9 cellular contexts compared by ENCODE assay signal in genomic region chr22:41939981-41940852, GRCh38. TPM values are rescaled to one million over a fixed set of nuclear protein-coding genes. Genes with fewer than 3 reads are reported as not detected.
A peak's percentile ranks its signal among the peaks of the same experiment; 100 is the strongest.
DNase-seq lines count a peak whose midpoint lies in the region; ATAC-seq and TF ChIP-seq lines count a peak whose summit lies in the region.
"Had no signal": no experiment of that assay in that cellular context is flagged by ENCODE, and none has a peak within 500 bp of the region (broad histone marks: within the 10 kb centered on the region; RNA-seq: fewer than 3 reads in every experiment).

No MANE protein-coding gene starts in this region.

- DNase-seq in CD4-positive, CD25-positive, alpha-beta regulatory T cell, result peak; percentile 96 to 98 (median 98)
- DNase-seq in activated CD4-positive, CD25-positive, alpha-beta regulatory T cell treated with anti-CD3 and anti-CD28 coated beads, Interleukin-2, amount 50 U/mL, for 72 hours, result peak; percentile 82
- peak; percentile 95 for DNase-seq in colonic mucosa
- peak in 1 of 2 donors; percentile 41 for DNase-seq in gastrocnemius medialis
- DNase-seq in SK-N-DZ (ENCODE audit: low spot score), result no peak
- DNase-seq in cerebellum (ENCODE audit: low spot score), result no peak

- H3K4me3 ChIP-seq in CD4-positive, CD25-positive, alpha-beta regulatory T cell (ENCODE audit: low read depth, low read length), result peak overlapping the region; percentile 78
- H3K4me3 ChIP-seq in colonic mucosa (no peak overlapping the region), gastrocnemius medialis (no peak overlapping the region)

- peak overlapping the region; percentile 100 for H3K27ac Mint-ChIP-seq in CD4-positive, CD25-positive, alpha-beta regulatory T cell

- no peak for TF ChIP-seq POLR2A in gastrocnemius medialis (IDR thresholded peaks at IDR 0.05)

- peaks cover 3% of the 10 kb centered on the region for H3K36me3 Mint-ChIP-seq in CD4-positive, CD25-positive, alpha-beta regulatory T cell

- in situ Hi-C loops in gastrocnemius medialis (cut with MboI; ENCODE audit: low sequenced_read_pairs in 4 of 4), result loop anchor here (5.0 to 10.0 kb wide), 5 partner anchors 108 to 245 kb away; partner anchors contain the start of genes MEI1 (in 4 of the 4) and SREBF2 (in 1 of the 4)

- H3K27me3 ChIP-seq in CD4-positive, CD25-positive, alpha-beta regulatory T cell (ENCODE audit: control insufficient read depth, insufficient read depth, low read length), result no peaks in the 10 kb centered on the region
- no peaks in the 10 kb centered on the region for H3K27me3 ChIP-seq in colonic mucosa
- no peaks in the 10 kb centered on the region for H3K27me3 ChIP-seq in gastrocnemius medialis

- H3K4me1 Mint-ChIP-seq in CD4-positive, CD25-positive, alpha-beta regulatory T cell, result peaks cover 9 to 69% (median 45%) of the 10 kb centered on the region in 4 donors

- H3K4me3 Mint-ChIP-seq in CD4-positive, CD25-positive, alpha-beta regulatory T cell, result peak overlapping the region; percentile 90 to 99 (median 95)

- no peaks in the 10 kb centered on the region for H3K9me3 ChIP-seq in CD4-positive, CD25-positive, alpha-beta regulatory T cell (ENCODE audit: control insufficient read depth in 2 of 2, low read length in 2 of 2)
- H3K9me3 ChIP-seq in colonic mucosa (no peaks in the 10 kb centered on the region), gastrocnemius medialis (no peaks in the 10 kb centered on the region)

- peak overlapping the region; percentile 51 to 77 for H3K9ac ChIP-seq in colonic mucosa (ENCODE audit: low read depth in 2 of 2, low read length in 2 of 2)

- H3K27me3 Mint-ChIP-seq in CD4-positive, CD25-positive, alpha-beta regulatory T cell, result peaks cover 4% of the 10 kb centered on the region

- ATAC-seq in CD4-positive, CD25-positive, alpha-beta regulatory T cell (ENCODE audit: low read depth in 2 of 2), result peak; percentile 77 to 79
- peak; percentile 51 for ATAC-seq in GM19025 (IDR thresholded peaks at IDR 0.05; ENCODE audit: low read depth, unreplicated experiment)
- peak; percentile 38 for ATAC-seq in HG03139 (IDR thresholded peaks at IDR 0.05; ENCODE audit: unreplicated experiment)
- no peak for ATAC-seq in gastrocnemius medialis

- peak overlapping the region; percentile 99 for H3K27ac ChIP-seq in CD4-positive, CD25-positive, alpha-beta regulatory T cell (ENCODE audit: insufficient read depth, low read length, poor library complexity, severe bottlenecking)
- H3K27ac ChIP-seq in colonic mucosa (peak overlapping the region; percentile 91), gastrocnemius medialis (peak overlapping the region in 3 of 4 donors; percentile 29 to 57 (median 39))

- TF ChIP-seq CTCF in colonic mucosa (IDR thresholded peaks at IDR 0.05) (no peak), gastrocnemius medialis (IDR thresholded peaks at IDR 0.05 in 4 of 5, conservative IDR thresholded peaks at IDR 0.05 in 1 of 5) (no peak)

- H3K9me3 Mint-ChIP-seq in CD4-positive, CD25-positive, alpha-beta regulatory T cell, result no peaks in the 10 kb centered on the region

- peaks cover 39% of the 10 kb centered on the region for H3K4me1 ChIP-seq in CD4-positive, CD25-positive, alpha-beta regulatory T cell (ENCODE audit: control insufficient read depth, insufficient read depth, low read length, poor library complexity, severe bottlenecking)
- no peaks in the 10 kb centered on the region for H3K4me1 ChIP-seq in colonic mucosa
- H3K4me1 ChIP-seq in gastrocnemius medialis, result peaks cover 3 to 29% of the 10 kb centered on the region in 2 donors

- intact Hi-C loops in colonic mucosa (cut with DNase I), result loop anchor here (2.0 to 5.0 kb wide), 3 partner anchors 117 to 243 kb away; partner anchors contain the start of gene MEI1
- intact Hi-C loops in gastrocnemius medialis (cut with DNase I; ENCODE audit: low total_unique reads), result no loop called here

- no peaks in the 10 kb centered on the region for H3K36me3 ChIP-seq in CD4-positive, CD25-positive, alpha-beta regulatory T cell (ENCODE audit: control insufficient read depth, insufficient read depth, low read length)
- H3K36me3 ChIP-seq in colonic mucosa (no peaks in the 10 kb centered on the region), gastrocnemius medialis (no peaks in the 10 kb centered on the region)

RNA-seq across cellular contexts. Expression of gene CENPM, which starts 6.7 kb away (rescaled TPM):
- total RNA-seq in CD4-positive, CD25-positive, alpha-beta regulatory T cell, result 33.9 TPM
- polyA plus RNA-seq in CD4-positive, CD25-positive, alpha-beta regulatory T cell, result 10 to 100 TPM; 52.9 to 75.7 (median 65.8) TPM
- total RNA-seq in colonic mucosa, result 10 to 100 TPM; 13.7 to 64.3 TPM
- 1 to 10 TPM in 2 of 4 donors, not detected in 2; 1.5 to 5.1 TPM for total RNA-seq in gastrocnemius medialis
- 65.8 and 72.3 TPM in 2 replicates for polyA plus RNA-seq in SK-N-DZ (2014; cell fraction: cytosol; rRNA removed)
- polyA plus RNA-seq in SK-N-DZ (2014; cell fraction: nucleus; rRNA removed), result 75.6 and 76.1 TPM in 2 replicates
- 12.2 TPM for total RNA-seq in cerebellum

RNA-seq across cellular contexts. Expression of gene TNFRSF13C, which starts 13.6 kb away (rescaled TPM):
- total RNA-seq in CD4-positive, CD25-positive, alpha-beta regulatory T cell, result 10.1 TPM
- 1 to 10 TPM; 1.2 to 3.6 (median 2.0) TPM for polyA plus RNA-seq in CD4-positive, CD25-positive, alpha-beta regulatory T cell
- under 1 TPM; 0.40 to 0.53 TPM for total RNA-seq in colonic mucosa
- not detected for total RNA-seq in gastrocnemius medialis
- polyA plus RNA-seq in SK-N-DZ (2014; cell fraction: cytosol; rRNA removed), result 0.21 and 0.69 TPM in 2 replicates
- polyA plus RNA-seq in SK-N-DZ (2014; cell fraction: nucleus; rRNA removed), result 1.1 and 1.2 TPM in 2 replicates
- 0.73 TPM for total RNA-seq in cerebellum

RNA-seq across cellular contexts. Expression of gene SHISA8, which starts 25.3 kb away (rescaled TPM):
- total RNA-seq in CD4-positive, CD25-positive, alpha-beta regulatory T cell, result 0.27 TPM
- polyA plus RNA-seq in CD4-positive, CD25-positive, alpha-beta regulatory T cell, result under 1 TPM in 1 of 4 donors, not detected in 3; 0.28 TPM
- total RNA-seq in colonic mucosa (not detected), gastrocnemius medialis (not detected), cerebellum (0.27 TPM)
- 0.16 TPM in 1 of 2 replicates, not detected in the other for polyA plus RNA-seq in SK-N-DZ (2014; cell fraction: cytosol; rRNA removed)
- 3.7 and 5.5 TPM in 2 replicates for polyA plus RNA-seq in SK-N-DZ (2014; cell fraction: nucleus; rRNA removed)
- total RNA-seq: pulmonary artery endothelial cell had no signal

RNA-seq across cellular contexts. Expression of gene SEPTIN3, which starts 29.0 kb away (rescaled TPM):
- total RNA-seq in CD4-positive, CD25-positive, alpha-beta regulatory T cell, result 0.67 TPM
- polyA plus RNA-seq in CD4-positive, CD25-positive, alpha-beta regulatory T cell, result under 1 TPM in 3 of 4 donors, not detected in 1; 0.11 to 0.49 (median 0.39) TPM
- under 1 TPM; 0.20 to 0.69 TPM for total RNA-seq in colonic mucosa
- under 1 TPM in 1 of 4 donors, not detected in 3; 0.18 TPM for total RNA-seq in gastrocnemius medialis
- 46.1 and 48.4 TPM in 2 replicates for polyA plus RNA-seq in SK-N-DZ (2014; cell fraction: cytosol; rRNA removed)
- 22.6 and 39.4 TPM in 2 replicates for polyA plus RNA-seq in SK-N-DZ (2014; cell fraction: nucleus; rRNA removed)
- total RNA-seq in cerebellum, result 126 TPM

Comparison
In these comparisons a context has a peak if more than half of its experiments do, and no peak if none do; other contexts are left out.
1. ATAC-seq: peak in CD4-positive, CD25-positive, alpha-beta regulatory T cell (2 of 2), GM19025 (single experiment) and HG03139 (single experiment); none in gastrocnemius medialis (0 of 2).
2. DNase-seq: peak in CD4-positive, CD25-positive, alpha-beta regulatory T cell (3 of 3), activated CD4-positive, CD25-positive, alpha-beta regulatory T cell treated with anti-CD3 and anti-CD28 coated beads, Interleukin-2, amount 50 U/mL, for 72 hours (single experiment) and colonic mucosa (single experiment); none in SK-N-DZ (single experiment) and cerebellum (single experiment).
3. H3K27ac ChIP-seq: peak in every context shown above with its lines; median percentile 99 in CD4-positive, CD25-positive, alpha-beta regulatory T cell; 91 in colonic mucosa; 39 in gastrocnemius medialis.